21 cellular contexts compared by ENCODE assay signal in the genomic region with DNA sequence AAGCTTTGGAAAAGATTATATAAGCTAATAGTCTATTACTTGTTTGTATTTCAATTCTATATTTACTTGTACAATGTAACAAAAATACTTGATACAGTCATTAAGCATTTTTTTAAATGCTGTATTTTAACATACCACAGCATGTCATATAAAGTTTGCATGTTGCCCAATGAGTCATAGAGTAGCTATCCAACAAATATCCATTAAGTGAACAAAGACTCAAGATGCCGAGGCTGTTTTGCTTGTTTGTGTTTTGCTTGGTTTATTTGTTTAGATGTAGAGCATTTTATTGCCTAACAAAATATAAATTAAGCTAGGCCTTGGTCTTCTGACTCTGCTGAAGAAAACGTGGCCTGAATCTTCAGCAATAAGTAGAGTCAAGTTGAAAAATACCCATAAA.
DNase-seq lines count a peak whose midpoint lies in the region; ATAC-seq and TF ChIP-seq lines count a peak whose summit lies in the region.
"Had no signal": no experiment of that assay in that cellular context is flagged by ENCODE, and none has a peak within 500 bp of the region (broad histone marks: within the 10 kb centered on the region; RNA-seq: fewer than 3 reads in every experiment).

No MANE protein-coding gene starts in this region.

- ATAC-seq in Panc1 (peak; percentile 76; the same call in 1 of the 2 replicates), HG03442 (IDR thresholded peaks at IDR 0.05; ENCODE audit: unreplicated experiment) (no peak), HG02642 (IDR thresholded peaks at IDR 0.05; ENCODE audit: poor library complexity, unreplicated experiment) (no peak)
- ATAC-seq: CD8-positive, alpha-beta T cell; Right ventricle myocardium inferior had no signal

- no peaks in the 10 kb centered on the region for H3K9me3 ChIP-seq in Panc1 (ENCODE audit: control insufficient read depth, insufficient read depth, low read depth, low read length)
- H3K9me3 ChIP-seq: BLaER1 had no signal

- H3K4me3 ChIP-seq in Panc1 (ENCODE audit: low read depth in 2 of 2, low read length in 2 of 2): no peak overlapping the region
- H3K4me3 ChIP-seq: BLaER1, PC-9 had no signal

- no peaks in the 10 kb centered on the region for H3K27me3 ChIP-seq in Panc1 (ENCODE audit: control insufficient read depth, insufficient read depth, low read length)
- H3K27me3 ChIP-seq: BLaER1 had no signal

- peaks cover 7% of the 10 kb centered on the region; the same call in 1 of the 2 replicates for H3K4me1 ChIP-seq in Panc1 (ENCODE audit: control insufficient read depth, insufficient read depth, low read length)
- H3K4me1 ChIP-seq: BLaER1 had no signal

- BruUV-seq in Panc1 (replicated peaks; lab: Mats Ljungman, UMichigan): no TSS peak

- POLR2A ChIA-PET in Panc1 (lab: Charles Lee): no interaction called here

- in situ Hi-C loops in Panc1 (cut with HindIII; ENCODE audit: low pct_unique_long_range_greater_than_20kb, low sequenced_read_pairs): no loop called here

- no peak for TF ChIP-seq CTCF in Panc1 (IDR thresholded peaks at IDR 0.05)

- intact Hi-C loops in Panc1 (cut with micrococcal nuclease; ENCODE audit: unreplicated experiment): no loop called here

- no peaks in the 10 kb centered on the region; the same call in 1 of the 2 replicates for H3K36me3 ChIP-seq in Panc1 (ENCODE audit: control insufficient read depth, insufficient read depth, low read length)
- H3K36me3 ChIP-seq: BLaER1 had no signal

- H3K27ac ChIP-seq in Panc1 (ENCODE audit: low read length): no peak overlapping the region
- H3K27ac ChIP-seq: BLaER1, PC-9 had no signal

- CTCF ChIA-PET in Panc1 (lab: Charles Lee): no interaction called here

- peak; percentile 4 for DNase-seq in NCI-H446 treated with DMSO at 0.1 percent for 48 hours (lab: John Stamatoyannopoulos, UW)
- no peak for DNase-seq in NCI-H446 (lab: John Stamatoyannopoulos, UW)
- DNase-seq in Panc1 (ENCODE audit: low read depth, low spot score): no peak
- DNase-seq in dedifferentiated amniotic fluid mesenchymal stem cell (ENCODE audit: extremely low spot score): peak; percentile 33
- DNase-seq in NCI-H1105 treated with DMSO at 0.1 percent for 48 hours (lab: John Stamatoyannopoulos, UW): no peak
- DNase-seq in AML-193 (lab: John Stamatoyannopoulos, UW): no peak
- DNase-seq: 8988T; CD8-positive, alpha-beta T cell; DND-41; GF-D8; GOT3; HFFc6; NCI-H1105; NCI-H187; NCI-H345; NCI-H774; PC-9 had no signal

Comparison
In these comparisons a context has a peak if more than half of its experiments do, and no peak if none do; other contexts are left out.
1. DNase-seq: peak in NCI-H446 treated with DMSO at 0.1 percent for 48 hours (single experiment) and dedifferentiated amniotic fluid mesenchymal stem cell (single experiment); none in NCI-H446 (0 of 2), Panc1 (single experiment), NCI-H1105 treated with DMSO at 0.1 percent for 48 hours (single experiment) and AML-193 (0 of 2).